ENCODE assay signal across 8 cellular contexts in the genomic region with DNA sequence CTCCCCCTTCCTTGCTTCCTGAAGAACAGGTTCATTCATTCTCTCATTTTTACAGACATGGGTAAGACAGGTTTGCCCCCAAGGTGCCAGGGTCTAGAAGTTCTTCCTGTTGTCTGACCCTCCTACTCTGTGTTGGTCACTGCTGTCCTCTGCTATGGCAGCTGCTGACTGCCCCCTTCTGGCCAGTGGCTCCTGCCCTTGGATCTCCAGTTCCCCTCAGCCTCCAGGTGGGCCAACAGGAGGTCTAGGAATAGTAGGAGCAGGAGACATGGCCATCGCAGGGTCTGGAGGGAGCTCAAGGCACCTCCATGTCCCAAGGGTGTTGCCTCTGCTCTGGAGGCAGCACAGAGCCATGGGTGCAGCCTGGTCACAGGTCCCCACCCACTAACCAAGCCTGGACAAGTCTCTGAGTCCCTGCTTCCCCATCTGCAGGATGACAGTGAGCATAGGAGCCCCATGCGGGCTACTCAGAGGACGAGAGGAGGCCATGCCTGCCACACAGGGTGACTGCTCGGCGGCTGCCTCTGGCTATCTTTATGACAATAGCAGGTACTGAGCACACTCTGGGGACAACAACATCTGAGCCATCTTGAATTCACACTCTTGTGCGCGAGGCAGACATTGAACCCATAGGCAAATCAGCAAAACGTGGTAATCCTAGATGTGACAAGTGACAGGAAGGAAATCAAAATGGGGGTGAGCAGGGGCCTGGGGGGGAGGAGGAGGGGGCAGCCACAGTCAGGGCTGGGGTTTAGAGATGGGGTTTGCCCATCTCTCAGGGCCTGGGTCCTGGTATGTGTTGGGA. TPM values are rescaled to one million over a fixed set of nuclear protein-coding genes. Genes with fewer than 3 reads are reported as not detected.
DNase-seq lines count a peak whose midpoint lies in the region; ATAC-seq, FAIRE-seq and TF ChIP-seq lines count a peak whose summit lies in the region.

No MANE protein-coding gene starts in this region.

- no peak overlapping the region for H2AFZ ChIP-seq in fibroblast of lung (ENCODE audit: low read length)

- DNase-seq in NCI-H1436 (lab: John Stamatoyannopoulos, UW) (peak; percentile 39), NCI-H1436 treated with DMSO at 0.1 percent for 48 hours (lab: John Stamatoyannopoulos, UW) (no peak), OCI-M1 (lab: John Stamatoyannopoulos, UW) (peak; percentile 62), fibroblast of lung (ENCODE audit: low read depth in 2 of 2) (peak; percentile 26 to 36), sciatic nerve (ENCODE audit: low spot score) (no peak), H54 (ENCODE audit: insufficient read length, low spot score) (no peak)
- DNase-seq in effector memory CD8-positive, alpha-beta T cell: no peak

- H3K4me2 ChIP-seq in fibroblast of lung (ENCODE audit: extremely low read depth, insufficient read depth, low read length): no peak overlapping the region

- H3K4me1 ChIP-seq in fibroblast of lung (ENCODE audit: control insufficient read depth, extremely low read depth, insufficient read depth, low read length): no peaks in the 10 kb centered on the region

- H3K27me3 Mint-ChIP-seq in effector memory CD8-positive, alpha-beta T cell: peaks cover 7 to 35% of the 10 kb centered on the region in 2 donors

- H3K9me3 Mint-ChIP-seq in effector memory CD8-positive, alpha-beta T cell: no peaks in the 10 kb centered on the region

- no peak overlapping the region for H3K27ac ChIP-seq in fibroblast of lung (ENCODE audit: insufficient read depth, low read length)

- H3K36me3 ChIP-seq in fibroblast of lung (ENCODE audit: control insufficient read depth, insufficient read depth, low read length): no peaks in the 10 kb centered on the region

- H3K9me3 ChIP-seq in fibroblast of lung (ENCODE audit: control insufficient read depth, insufficient read depth, low read depth, low read length): no peaks in the 10 kb centered on the region

- no peak for TF ChIP-seq POLR2A in H54 (IDR thresholded peaks at IDR 0.05; ENCODE audit: low read depth, low read length)

- H3K9ac ChIP-seq in fibroblast of lung (ENCODE audit: insufficient read depth, low read length): no peak overlapping the region

- intact Hi-C loops in sciatic nerve (cut with DNase I): no loop called here

- H3K27me3 ChIP-seq in fibroblast of lung (ENCODE audit: control insufficient read depth, insufficient read depth, low read length): no peaks in the 10 kb centered on the region

- peaks cover 4% of the 10 kb centered on the region for H3K36me3 Mint-ChIP-seq in effector memory CD8-positive, alpha-beta T cell (ENCODE audit: insufficient read depth)

- H3K4me1 Mint-ChIP-seq in effector memory CD8-positive, alpha-beta T cell (ENCODE audit: low read depth in 2 of 2): peaks cover 0 to 4% of the 10 kb centered on the region in 2 donors

- H3K4me3 Mint-ChIP-seq in effector memory CD8-positive, alpha-beta T cell: no peak overlapping the region

- ATAC-seq in sciatic nerve: peak; percentile 79
- ATAC-seq in effector memory CD8-positive, alpha-beta T cell (replicated peaks): no peak
- no peak for ATAC-seq in HG02588 (IDR thresholded peaks at IDR 0.05; ENCODE audit: unreplicated experiment)

- no peak overlapping the region for H3K27ac Mint-ChIP-seq in effector memory CD8-positive, alpha-beta T cell

- no peaks in the 10 kb centered on the region for H3K79me2 ChIP-seq in fibroblast of lung (ENCODE audit: control insufficient read depth, insufficient read depth, low read length)

- no peak for FAIRE-seq in H54 (lab: Jason Lieb, UNC)

- H3K4me3 ChIP-seq in fibroblast of lung (replicated peaks in 1 of 4; ENCODE audit: control extremely low read depth in 1 of 4, insufficient read depth in 1 of 4, low read depth in 3 of 4, low read length in 4 of 4): no peak overlapping the region

- TF ChIP-seq CTCF in fibroblast of lung (conservative IDR thresholded peaks at IDR 0.05 in 1 of 2, IDR thresholded peaks at IDR 0.05 in 1 of 2; ENCODE audit: low read depth in 1 of 2, low read length in 2 of 2): peak; percentile 69 to 73

- no peaks in the 10 kb centered on the region for H4K20me1 ChIP-seq in fibroblast of lung (ENCODE audit: control insufficient read depth, extremely low read depth, insufficient read depth, low read length)

RNA-seq across cellular contexts. Expression of a gene that starts 27.0 kb away (rescaled TPM):
- total RNA-seq in fibroblast of lung (0.66 and 0.77 TPM in 2 replicates), sciatic nerve (17.0 TPM)
- 0.19 and 0.36 TPM in 2 replicates for polyA plus RNA-seq in fibroblast of lung
- polyA plus RNA-seq in fibroblast of lung (2012): 0.31 and 0.48 TPM in 2 replicates
- polyA minus RNA-seq in fibroblast of lung (ENCODE audit: low replicate concordance): 0.39 TPM in 1 of 2 replicates, not detected in the other

RNA-seq across cellular contexts. Expression of a gene that starts 53.6 kb away (rescaled TPM):
- total RNA-seq in fibroblast of lung (under 0.01 and 0.17 TPM in 2 replicates), sciatic nerve (291 TPM)
- 0.05 and 0.14 TPM in 2 replicates for polyA plus RNA-seq in fibroblast of lung
- 0.03 and 0.06 TPM in 2 replicates for polyA plus RNA-seq in fibroblast of lung (2012)
- not detected in 2 replicates for polyA minus RNA-seq in fibroblast of lung (ENCODE audit: low replicate concordance)

Comparison
In these comparisons a context has a peak if more than half of its experiments do, and no peak if none do; other contexts are left out.
1. DNase-seq: peak in NCI-H1436 (single experiment), OCI-M1 (single experiment) and fibroblast of lung (2 of 2); none in NCI-H1436 treated with DMSO at 0.1 percent for 48 hours (single experiment), sciatic nerve (single experiment), effector memory CD8-positive, alpha-beta T cell (0 of 3) and H54 (single experiment).
2. RNA of a gene that starts 27.0 kb away (total RNA-seq): 17.0 TPM in sciatic nerve (single experiment); 0.66 to 0.77 TPM in fibroblast of lung; every median in the first group is over 10 times any median in the second.
3. RNA of a gene that starts 53.6 kb away (total RNA-seq): 291 TPM in sciatic nerve (single experiment); under 0.01 to 0.17 TPM in fibroblast of lung; every median in the first group is over 100 times any median in the second.